ENCODE assay signal across 14 cellular contexts in the genomic region with DNA sequence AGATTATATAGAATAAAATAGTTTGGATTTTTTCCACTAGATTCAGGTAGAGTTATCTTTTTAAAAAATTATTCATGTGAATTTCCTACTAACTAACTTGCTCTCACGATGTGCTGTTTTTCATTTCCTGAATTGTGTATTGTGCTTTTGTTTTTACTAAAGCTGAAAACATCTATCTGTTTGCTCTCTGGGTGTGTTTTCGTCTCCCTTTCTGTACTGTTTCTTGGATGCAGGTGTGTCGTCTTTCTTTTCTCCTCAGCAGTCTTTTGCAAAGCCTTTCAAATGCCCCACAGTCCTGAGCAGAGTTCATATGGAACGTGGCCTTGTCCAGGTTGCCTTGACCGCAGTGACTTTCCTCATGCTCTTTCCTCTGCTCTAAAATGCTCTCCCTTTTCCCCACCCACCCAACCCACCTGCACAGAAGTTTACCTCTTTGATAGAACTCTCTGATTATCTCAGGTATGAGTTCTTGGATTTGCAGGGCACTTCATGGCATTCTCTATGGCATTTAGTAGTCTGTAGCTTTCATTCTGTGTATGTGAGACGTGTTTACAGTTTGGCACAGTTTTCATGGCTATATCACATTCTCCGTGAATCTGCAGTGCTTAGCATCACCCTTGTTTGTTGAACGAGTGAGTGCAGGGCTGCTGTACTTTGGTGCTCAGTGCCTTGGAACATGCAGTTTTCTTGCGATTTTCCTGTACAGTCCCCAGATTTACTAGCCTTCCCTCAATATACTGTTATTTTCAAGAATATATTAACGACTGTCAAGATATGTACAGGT.
DNase-seq lines count a peak whose midpoint lies in the region; ATAC-seq lines count a peak whose summit lies in the region.
"Had no signal": no experiment of that assay in that cellular context is flagged by ENCODE, and none has a peak within 500 bp of the region (broad histone marks: within the 10 kb centered on the region; RNA-seq: fewer than 3 reads in every experiment).

No MANE protein-coding gene starts in this region.

- H3K36me3 Mint-ChIP-seq in activated CD8-positive, alpha-beta memory T cell treated with anti-CD3 and anti-CD28 coated beads, Interleukin-2, amount 10 ng/mL, durations not matched to agents 7 days and 5 days, result no peaks in the 10 kb centered on the region
- no peaks in the 10 kb centered on the region for H3K36me3 Mint-ChIP-seq in IgD-negative memory B cell
- no peaks in the 10 kb centered on the region for H3K36me3 Mint-ChIP-seq in memory B cell
- H3K36me3 Mint-ChIP-seq: brain, T-cell had no signal

- CTCF ChIA-PET in activated CD8-positive, alpha-beta memory T cell treated with anti-CD3 and anti-CD28 coated beads, Interleukin-2, amount 10 ng/mL, durations not matched to agents 7 days and 5 days (lab: Charles Lee), result interaction anchor here (2.2 kb wide), 1 partner anchor 164 kb away, joined by 5 read pairs; no protein-coding TSS in a partner anchor

- no peaks in the 10 kb centered on the region for H3K27me3 Mint-ChIP-seq in activated CD8-positive, alpha-beta memory T cell treated with anti-CD3 and anti-CD28 coated beads, Interleukin-2, amount 10 ng/mL, durations not matched to agents 7 days and 5 days
- H3K27me3 Mint-ChIP-seq in IgD-negative memory B cell (no peaks in the 10 kb centered on the region), memory B cell (no peaks in the 10 kb centered on the region)
- H3K27me3 Mint-ChIP-seq: brain, T-cell had no signal

- peak overlapping the region; percentile 82 for H3K27ac Mint-ChIP-seq in activated CD8-positive, alpha-beta memory T cell treated with anti-CD3 and anti-CD28 coated beads, Interleukin-2, amount 10 ng/mL, durations not matched to agents 7 days and 5 days
- H3K27ac Mint-ChIP-seq in IgD-negative memory B cell (peak overlapping the region in 2 of 3 donors; percentile 8 to 32), memory B cell (peak overlapping the region; percentile 5)
- H3K27ac Mint-ChIP-seq: brain, T-cell had no signal

- ATAC-seq in activated CD8-positive, alpha-beta memory T cell treated with anti-CD3 and anti-CD28 coated beads, Interleukin-2, amount 10 ng/mL, durations not matched to agents 7 days and 5 days, result no peak
- ATAC-seq in GM21619 (IDR thresholded peaks at IDR 0.05; ENCODE audit: unreplicated experiment) (peak; percentile 50), memory B cell (ENCODE audit: low read depth) (no peak), HG03571 (IDR thresholded peaks at IDR 0.05; ENCODE audit: unreplicated experiment) (no peak)
- ATAC-seq: T-cell had no signal

- H3K4me3 Mint-ChIP-seq in activated CD8-positive, alpha-beta memory T cell treated with anti-CD3 and anti-CD28 coated beads, Interleukin-2, amount 10 ng/mL, durations not matched to agents 7 days and 5 days, result peak overlapping the region; percentile 72
- H3K4me3 Mint-ChIP-seq in IgD-negative memory B cell (peak overlapping the region in 3 of 4 donors; percentile 49 to 90 (median 87)), memory B cell (peak overlapping the region; percentile 46)
- H3K4me3 Mint-ChIP-seq: brain, T-cell had no signal

- no peak for DNase-seq in activated CD8-positive, alpha-beta memory T cell treated with anti-CD3 and anti-CD28 coated beads, Interleukin-2, amount 10 ng/mL, durations not matched to agents 7 days and 5 days
- no peak for DNase-seq in activated CD8-positive, alpha-beta memory T cell treated with anti-CD3 and anti-CD28 coated beads for 24 hours
- DNase-seq in memory B cell (ENCODE audit: low spot score in 2 of 2) (no peak), NCI-H2081 treated with DMSO at 0.1 percent for 48 hours (lab: John Stamatoyannopoulos, UW) (no peak), iPS-NIHi7 (ENCODE audit: extremely low spot score) (no peak)
- DNase-seq: activated CD4-positive, alpha-beta T cell treated with anti-CD3 and anti-CD28 coated beads, Interleukin-2, amount 50 U/mL, for 1 hour; activated naive CD4-positive, alpha-beta T cell; NCI-H1092; NCI-H2227 treated with DMSO at 0.1 percent for 48 hours; T-cell had no signal

- H3K4me1 Mint-ChIP-seq in activated CD8-positive, alpha-beta memory T cell treated with anti-CD3 and anti-CD28 coated beads, Interleukin-2, amount 10 ng/mL, durations not matched to agents 7 days and 5 days, result peaks cover 29% of the 10 kb centered on the region
- H3K4me1 Mint-ChIP-seq in IgD-negative memory B cell (peaks cover 33 to 45% (median 34%) of the 10 kb centered on the region in 3 donors), memory B cell (peaks cover 23% of the 10 kb centered on the region)
- H3K4me1 Mint-ChIP-seq: brain had no signal

- H3K9me3 Mint-ChIP-seq in activated CD8-positive, alpha-beta memory T cell treated with anti-CD3 and anti-CD28 coated beads, Interleukin-2, amount 10 ng/mL, durations not matched to agents 7 days and 5 days (ENCODE audit: low read depth), result no peaks in the 10 kb centered on the region
- no peaks in the 10 kb centered on the region for H3K9me3 Mint-ChIP-seq in IgD-negative memory B cell
- no peaks in the 10 kb centered on the region for H3K9me3 Mint-ChIP-seq in memory B cell
- H3K9me3 Mint-ChIP-seq: brain, T-cell had no signal

Comparison
In these comparisons a context has a peak if more than half of its experiments do, and no peak if none do; other contexts are left out.
1. H3K27ac Mint-ChIP-seq: peak in every context shown above with its lines; median percentile 82 in activated CD8-positive, alpha-beta memory T cell treated with anti-CD3 and anti-CD28 coated beads, Interleukin-2, amount 10 ng/mL, durations not matched to agents 7 days and 5 days; 20 in IgD-negative memory B cell; 5 in memory B cell.